11 cellular contexts compared by ENCODE assay signal in genomic region chr16:4318171-4318910, GRCh38. TPM values are rescaled to one million over a fixed set of nuclear protein-coding genes. Genes with fewer than 3 reads are reported as not detected.
A peak's percentile ranks its signal among the peaks of the same experiment; 100 is the strongest.
DNase-seq lines count a peak whose midpoint lies in the region; ATAC-seq, FAIRE-seq and TF ChIP-seq lines count a peak whose summit lies in the region.
"Had no signal": no experiment of that assay in that cellular context is flagged by ENCODE, and none has a peak within 500 bp of the region (broad histone marks: within the 10 kb centered on the region; RNA-seq: fewer than 3 reads in every experiment).

No MANE protein-coding gene starts in this region.

- peaks cover 11% of the 10 kb centered on the region for H3K27me3 Mint-ChIP-seq in neural crest cell (ENCODE audit: low read depth)

- intact Hi-C loops in left ventricle myocardium superior (cut with micrococcal nuclease) = no loop called here

- H3K18ac ChIP-seq in H1 (ENCODE audit: extremely low read depth, low read length) = no peak overlapping the region; the same call in 1 of the 2 replicates

- ATAC-seq in left ventricle myocardium superior = no peak
- no peak for ATAC-seq in GM21619 (IDR thresholded peaks at IDR 0.05; ENCODE audit: unreplicated experiment)

- no peak overlapping the region for H3K14ac ChIP-seq in H1 (ENCODE audit: insufficient read length)

- no peak overlapping the region for H3K4ac ChIP-seq in H1 (replicated peaks; ENCODE audit: insufficient read length, low read depth, low read length)

- peaks cover 12% of the 10 kb centered on the region for H3K23me2 ChIP-seq in H1 (ENCODE audit: low read depth, low read length)

- CTCF ChIA-PET in H1 (lab: Charles Lee; ENCODE audit: partially characterized antibody) = interaction anchor here (0.8 to 16.7 kb wide), 13 partner anchors 8 to 85 kb away, joined by 3 to 300 read pairs (median 3); no protein-coding TSS in a partner anchor

- TF ChIP-seq EP300 in H1 (IDR thresholded peaks at IDR 0.05; ENCODE audit: borderline replicate concordance in 1 of 2, low read depth in 2 of 2, low read length in 2 of 2) = no peak

- peaks cover 13% of the 10 kb centered on the region for H3K79me1 ChIP-seq in H1 (ENCODE audit: low read depth, low read length)

- no peak overlapping the region for H3K9ac ChIP-seq in H1 (replicated peaks in 1 of 4; ENCODE audit: extremely low read depth in 1 of 4, low read depth in 3 of 4, low read length in 3 of 4)

- TF ChIP-seq CTCF in cardiac muscle cell (IDR thresholded peaks at IDR 0.05; ENCODE audit: low read depth, low read length) = no peak
- TF ChIP-seq CTCF in H1 (IDR thresholded peaks at IDR 0.05; ENCODE audit: control extremely low read depth in 1 of 3, insufficient read depth in 1 of 3, low read depth in 1 of 3, low read length in 3 of 3) = no peak
- no peak for TF ChIP-seq CTCF in neural crest cell (conservative IDR thresholded peaks at IDR 0.05)

- no peak for TF ChIP-seq POLR2A in H1 (IDR thresholded peaks at IDR 0.05; ENCODE audit: control extremely low read depth in 1 of 2, low read depth in 2 of 2, low read length in 2 of 2)

- no peaks in the 10 kb centered on the region for H3K27me3 ChIP-seq in cardiac muscle cell
- H3K27me3 ChIP-seq in H1 (replicated peaks in 1 of 4; ENCODE audit: control insufficient read depth in 3 of 4, extremely low read depth in 1 of 4, insufficient read depth in 3 of 4, low read length in 3 of 4) = peaks cover 0 to 15% (median 11%) of the 10 kb centered on the region in 4 experiments; a peak in 6 of 7 replicates

- H4K5ac ChIP-seq in H1 (ENCODE audit: insufficient read length, low read depth, low read length) = no peak overlapping the region

- no peaks in the 10 kb centered on the region for H3K9me3 ChIP-seq in cardiac muscle cell (ENCODE audit: low read depth)
- no peaks in the 10 kb centered on the region for H3K9me3 ChIP-seq in H1 (ENCODE audit: insufficient read depth in 2 of 2, low read depth in 1 of 2, low read length in 1 of 2)

- H4K91ac ChIP-seq in H1 (replicated peaks; ENCODE audit: insufficient read length, low read length) = no peak overlapping the region

- FAIRE-seq in H1 (lab: Jason Lieb, UNC) (no peak), HTR-8/SVneo (lab: Jason Lieb, UNC) (no peak)
- FAIRE-seq: endometrium had no signal

- H2BK12ac ChIP-seq in H1 (ENCODE audit: low read depth, low read length) = no peak overlapping the region

- H3K4me3 ChIP-seq in cardiac muscle cell (no peak overlapping the region), H1 (ENCODE audit: extremely low read depth in 1 of 4, insufficient read depth in 2 of 4, low read depth in 3 of 4, low read length in 4 of 4) (no peak overlapping the region)

- peaks cover 19 to 26% of the 10 kb centered on the region in 2 experiments for H4K20me1 ChIP-seq in H1 (replicated peaks in 1 of 2; ENCODE audit: control insufficient read depth in 1 of 2, insufficient read depth in 2 of 2, low read length in 2 of 2)

- no peak overlapping the region for H3K56ac ChIP-seq in H1 (replicated peaks; ENCODE audit: insufficient read length, low read depth, low read length)

- no peak overlapping the region for H2AFZ ChIP-seq in H1 (ENCODE audit: low read length)

- peak overlapping the region; percentile 62 for H3K27ac Mint-ChIP-seq in neural crest cell (ENCODE audit: unreplicated experiment)

- no peaks in the 10 kb centered on the region for H3K36me3 Mint-ChIP-seq in neural crest cell (ENCODE audit: low read depth)

- peak in 1 of 2 donors; percentile 45 for DNase-seq in cardiac muscle cell (ENCODE audit: low read depth in 1 of 2, low spot score in 1 of 2)
- no peak for DNase-seq in left ventricle myocardium superior
- DNase-seq in H1 (ENCODE audit: low read depth in 1 of 2, low spot score in 2 of 2) = no peak
- DNase-seq in neural crest cell (ENCODE audit: low read depth, low spot score) = no peak
- peak; percentile 46 for DNase-seq in ureter (ENCODE audit: low spot score)
- no peak for DNase-seq in HTR-8/SVneo (ENCODE audit: insufficient read length, low spot score)
- no peak for DNase-seq in DMS153 (lab: John Stamatoyannopoulos, UW)
- DNase-seq: activated CD8-positive, alpha-beta memory T cell treated with anti-CD3 and anti-CD28 coated beads, Interleukin-2, amount 50 U/mL, for 48 hours; NCI-H2081 had no signal

- no peaks in the 10 kb centered on the region for H3K9me3 Mint-ChIP-seq in neural crest cell

- H2BK15ac ChIP-seq in H1 (ENCODE audit: low read length) = no peak overlapping the region

- 0 out of 2 replicates have a peak overlapping the region, but pooled peaks have one; percentile 13 for H2BK5ac ChIP-seq in H1 (ENCODE audit: low read depth, low read length)

- H3K36me3 ChIP-seq in cardiac muscle cell = no peaks in the 10 kb centered on the region
- H3K36me3 ChIP-seq in H1 (ENCODE audit: control insufficient read depth in 2 of 4, insufficient read depth in 4 of 4, low read length in 3 of 4) = no peaks in the 10 kb centered on the region

- POLR2A ChIA-PET in H1 (lab: Charles Lee; ENCODE audit: partially characterized antibody) = interaction anchor here (0.9 to 4.2 kb wide), 12 partner anchors 8 to 55 kb away, joined by 3 to 34 read pairs (median 3); partner anchors contain the start of genes PAM16 and TFAP4

- peaks cover 23% of the 10 kb centered on the region for H3K4me1 Mint-ChIP-seq in neural crest cell

- peak overlapping the region; percentile 78 for H3K4me3 Mint-ChIP-seq in neural crest cell

- H2BK20ac ChIP-seq in H1 (ENCODE audit: low read length) = no peak overlapping the region

- H3K27ac ChIP-seq in cardiac muscle cell (peak overlapping the region; percentile 36), H1 (ENCODE audit: low read depth, low read length) (no peak overlapping the region)

- no peak overlapping the region for H2AK5ac ChIP-seq in H1 (ENCODE audit: low read depth, low read length)

- H3K79me2 ChIP-seq in H1 (ENCODE audit: control insufficient read depth in 1 of 2, insufficient read depth in 2 of 2, low read length in 2 of 2) = peaks cover 0 to 65% of the 10 kb centered on the region in 2 experiments; a peak in 3 of 4 replicates

- 84% methylated on average over 17 of the region's 17 CpGs; no CpG with 5 or more reads in 1 of the 2 experiments for WGBS in H1 (ENCODE audit: extremely low coverage in 1 of 2, insufficient coverage in 1 of 2, insufficient read length in 1 of 2, insufficient replicate concordance in 2 of 2, low coverage in 1 of 2, low lambda C conversion rate in 2 of 2, missing lambda C conversion rate in 1 of 2), 2 experiments

- H2BK120ac ChIP-seq in H1 (replicated peaks; ENCODE audit: low read depth, low read length) = no peak overlapping the region

- no peak overlapping the region for H3K4me2 ChIP-seq in H1 (ENCODE audit: insufficient read depth in 1 of 2, low read depth in 2 of 2, low read length in 2 of 2)

- no peak overlapping the region for H3K23ac ChIP-seq in H1 (ENCODE audit: insufficient read length)

- H4K8ac ChIP-seq in H1 (ENCODE audit: extremely low read depth, insufficient read depth, low read length) = no peak overlapping the region; the same call in 1 of the 2 replicates

- H3K4me1 ChIP-seq in cardiac muscle cell (ENCODE audit: low read depth) = peaks cover 40% of the 10 kb centered on the region
- peaks cover 0 to 44% (median 37%) of the 10 kb centered on the region in 4 experiments; a peak in 6 of 7 replicates for H3K4me1 ChIP-seq in H1 (replicated peaks in 1 of 4; ENCODE audit: control insufficient read depth in 3 of 4, insufficient read depth in 4 of 4, low read length in 3 of 4)

- TF ChIP-seq RAD21 in H1 (IDR thresholded peaks at IDR 0.05 in 1 of 2, conservative IDR thresholded peaks at IDR 0.05 in 1 of 2; ENCODE audit: low read depth in 2 of 2, low read length in 2 of 2) = no peak

RNA-seq across cellular contexts. Expression of gene GLIS2, which starts 2.5 kb away (rescaled TPM):
- total RNA-seq in cardiac muscle cell = 10.4 and 14.5 TPM in 2 replicates
- polyA plus RNA-seq in cardiac muscle cell = 10.3 and 15.4 TPM in 2 replicates
- total RNA-seq in left ventricle myocardium superior = 16.6 TPM
- 17.4 and 18.6 TPM in 2 replicates for total RNA-seq in H1 (2021; fragmentation: NEBNext Ultra II Directional; extraction: Animal tissue kit (Norgen Biotek cat#: 25700))
- 4.3 and 7.6 TPM in 2 replicates for polyA plus RNA-seq in H1 (2011; rRNA removed)
- 2.7 TPM for polyA plus RNA-seq in H1 (2011; cell fraction: cytosol; rRNA removed)
- 8.4 TPM for polyA plus RNA-seq in H1 (2011; cell fraction: nucleus; rRNA removed)
- 8.3 to 13.8 TPM (median 12.3 TPM) in 4 replicates for polyA plus RNA-seq in H1 (2012, experiment 1 of 2)
- polyA plus RNA-seq in H1 (2012, experiment 2 of 2) = 11.8 TPM
- polyA plus RNA-seq in H1 (2013, experiment 1 of 2) = 9.4 TPM
- polyA plus RNA-seq in H1 (2013, experiment 2 of 2) = 9.5 TPM
- polyA minus RNA-seq in H1 (2011; rRNA and poly(A)+ RNA removed) = 2.0 and 3.2 TPM in 2 replicates
- polyA minus RNA-seq in H1 (2011; cell fraction: cytosol; rRNA and poly(A)+ RNA removed) = 7.0 TPM
- 5.7 TPM for polyA minus RNA-seq in H1 (2011; cell fraction: nucleus; rRNA and poly(A)+ RNA removed)
- 17.2 and 17.4 TPM in 2 replicates for total RNA-seq in neural crest cell
- total RNA-seq in ureter = 11.7 TPM

RNA-seq across cellular contexts. Expression of gene PAM16, which starts 32.8 kb away (rescaled TPM):
- 65.1 and 72.5 TPM in 2 replicates for total RNA-seq in cardiac muscle cell
- polyA plus RNA-seq in cardiac muscle cell = 71.8 and 82.8 TPM in 2 replicates
- total RNA-seq in left ventricle myocardium superior = 70.0 TPM
- total RNA-seq in H1 (2021; fragmentation: NEBNext Ultra II Directional; extraction: Animal tissue kit (Norgen Biotek cat#: 25700)) = 78.3 and 84.4 TPM in 2 replicates
- 198 and 228 TPM in 2 replicates for polyA plus RNA-seq in H1 (2011; rRNA removed)
- 154 TPM for polyA plus RNA-seq in H1 (2011; cell fraction: cytosol; rRNA removed)
- polyA plus RNA-seq in H1 (2011; cell fraction: nucleus; rRNA removed) = 131 TPM
- 57.3 to 96.0 TPM (median 90.9 TPM) in 4 replicates for polyA plus RNA-seq in H1 (2012, experiment 1 of 2)
- polyA plus RNA-seq in H1 (2012, experiment 2 of 2) = 222 TPM
- 161 TPM for polyA plus RNA-seq in H1 (2013, experiment 1 of 2)
- polyA plus RNA-seq in H1 (2013, experiment 2 of 2) = 151 TPM
- polyA minus RNA-seq in H1 (2011; rRNA and poly(A)+ RNA removed) = 12.3 and 15.6 TPM in 2 replicates
- 31.5 TPM for polyA minus RNA-seq in H1 (2011; cell fraction: cytosol; rRNA and poly(A)+ RNA removed)
- 32.7 TPM for polyA minus RNA-seq in H1 (2011; cell fraction: nucleus; rRNA and poly(A)+ RNA removed)
- 36.2 and 43.3 TPM in 2 replicates for total RNA-seq in neural crest cell
- total RNA-seq in ureter = 58.6 TPM

RNA-seq across cellular contexts. Expression of gene TFAP4, which starts 45.5 kb away (rescaled TPM):
- total RNA-seq in cardiac muscle cell (11.7 and 20.5 TPM in 2 replicates), left ventricle myocardium superior (4.7 TPM), neural crest cell (36.9 and 37.9 TPM in 2 replicates), ureter (18.1 TPM)
- polyA plus RNA-seq in cardiac muscle cell (3.4 and 6.7 TPM in 2 replicates), H1 (2011; rRNA removed) (16.1 and 21.3 TPM in 2 replicates)
- total RNA-seq in H1 (2021; fragmentation: NEBNext Ultra II Directional; extraction: Animal tissue kit (Norgen Biotek cat#: 25700)) = 41.0 and 41.6 TPM in 2 replicates
- 20.1 TPM for polyA plus RNA-seq in H1 (2011; cell fraction: cytosol; rRNA removed)
- polyA plus RNA-seq in H1 (2011; cell fraction: nucleus; rRNA removed) = 40.5 TPM
- 20.6 to 34.7 TPM (median 28.3 TPM) in 4 replicates for polyA plus RNA-seq in H1 (2012, experiment 1 of 2)
- polyA plus RNA-seq in H1 (2012, experiment 2 of 2) = 17.6 TPM
- 18.0 TPM for polyA plus RNA-seq in H1 (2013, experiment 1 of 2)
- 18.0 TPM for polyA plus RNA-seq in H1 (2013, experiment 2 of 2)
- 29.6 and 44.4 TPM in 2 replicates for polyA minus RNA-seq in H1 (2011; rRNA and poly(A)+ RNA removed)
- 36.2 TPM for polyA minus RNA-seq in H1 (2011; cell fraction: cytosol; rRNA and poly(A)+ RNA removed)
- 30.1 TPM for polyA minus RNA-seq in H1 (2011; cell fraction: nucleus; rRNA and poly(A)+ RNA removed)

RNA-seq across cellular contexts. Expression of gene VASN, which starts 53.3 kb away (rescaled TPM):
- total RNA-seq in cardiac muscle cell (23.3 and 33.3 TPM in 2 replicates), left ventricle myocardium superior (4.3 TPM), neural crest cell (0.91 and 1.2 TPM in 2 replicates), ureter (13.4 TPM)
- polyA plus RNA-seq in cardiac muscle cell (18.9 and 30.5 TPM in 2 replicates), H1 (2011; rRNA removed) (11.3 and 25.2 TPM in 2 replicates)
- 9.6 and 10.1 TPM in 2 replicates for total RNA-seq in H1 (2021; fragmentation: NEBNext Ultra II Directional; extraction: Animal tissue kit (Norgen Biotek cat#: 25700))
- polyA plus RNA-seq in H1 (2011; cell fraction: cytosol; rRNA removed) = 7.2 TPM
- polyA plus RNA-seq in H1 (2011; cell fraction: nucleus; rRNA removed) = 15.2 TPM
- polyA plus RNA-seq in H1 (2012, experiment 1 of 2) = 3.4 to 8.6 TPM (median 7.8 TPM) in 4 replicates
- 6.1 TPM for polyA plus RNA-seq in H1 (2012, experiment 2 of 2)
- 16.7 TPM for polyA plus RNA-seq in H1 (2013, experiment 1 of 2)
- polyA plus RNA-seq in H1 (2013, experiment 2 of 2) = 14.5 TPM
- 3.4 and 4.5 TPM in 2 replicates for polyA minus RNA-seq in H1 (2011; rRNA and poly(A)+ RNA removed)
- 11.4 TPM for polyA minus RNA-seq in H1 (2011; cell fraction: cytosol; rRNA and poly(A)+ RNA removed)
- 22.5 TPM for polyA minus RNA-seq in H1 (2011; cell fraction: nucleus; rRNA and poly(A)+ RNA removed)
